In the genomic region with DNA sequence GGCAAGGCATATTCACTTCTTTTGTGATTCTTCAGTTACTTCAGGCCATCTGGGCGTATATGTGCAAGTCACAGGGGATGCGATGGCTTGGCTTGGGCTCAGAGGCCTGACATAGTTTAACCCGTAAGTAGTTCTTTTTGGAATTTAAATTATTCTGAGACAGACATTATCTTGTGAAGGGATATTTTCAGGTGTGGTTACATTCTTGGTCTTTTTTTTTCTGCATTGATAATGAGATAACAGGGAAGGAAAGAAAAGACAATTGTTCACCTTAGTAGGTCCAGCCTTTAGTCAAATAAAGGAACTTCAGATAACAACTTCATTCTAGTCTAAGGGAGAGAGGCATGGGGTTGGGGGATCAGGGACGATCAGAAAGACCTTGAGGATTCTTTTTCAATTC, we compare ENCODE assay signal across 16 cellular contexts.
A peak's percentile ranks its signal among the peaks of the same experiment; 100 is the strongest.
DNase-seq lines count a peak whose midpoint lies in the region; ATAC-seq and TF ChIP-seq lines count a peak whose summit lies in the region.
"Had no signal": no experiment of that assay in that cellular context is flagged by ENCODE, and none has a peak within 500 bp of the region (broad histone marks: within the 10 kb centered on the region; RNA-seq: fewer than 3 reads in every experiment).

No MANE protein-coding gene starts in this region.

- H3K36me3 Mint-ChIP-seq in endodermal cell (ENCODE audit: low read depth), result peaks cover 32% of the 10 kb centered on the region
- H3K36me3 Mint-ChIP-seq: CD8-positive, alpha-beta memory T cell had no signal

- ATAC-seq in HG03354 (IDR thresholded peaks at IDR 0.05; ENCODE audit: poor library complexity, severe bottlenecking, unreplicated experiment) (no peak), gastrocnemius medialis (no peak)
- ATAC-seq: GM12878 had no signal

- peaks cover 49% of the 10 kb centered on the region for H3K4me1 Mint-ChIP-seq in endodermal cell
- H3K4me1 Mint-ChIP-seq: CD8-positive, alpha-beta memory T cell; IgD-negative memory B cell had no signal

- H3K9ac ChIP-seq in HUES48 (ENCODE audit: low read depth, low read length), result peak overlapping the region; percentile 78
- H3K9ac ChIP-seq in endodermal cell (ENCODE audit: extremely low read depth, low read length, poor library complexity, severe bottlenecking), result peak overlapping the region; percentile 63
- H3K9ac ChIP-seq in iPS-20b (ENCODE audit: low read depth, low read length), result peak overlapping the region; percentile 83
- H3K9ac ChIP-seq: BLaER1 had no signal

- no peak for TF ChIP-seq POLR2A in gastrocnemius medialis (IDR thresholded peaks at IDR 0.05)

- H3K27ac ChIP-seq in HUES48 (ENCODE audit: low read depth, low read length) (peak overlapping the region; percentile 93), endodermal cell (ENCODE audit: low read depth, low read length) (no peak overlapping the region), iPS-20b (ENCODE audit: low read length) (peak overlapping the region; percentile 70), WERI-Rb-1 (no peak overlapping the region), gastrocnemius medialis (no peak overlapping the region)
- H3K27ac ChIP-seq: 22Rv1, BLaER1 had no signal

- H3K36me3 ChIP-seq in HUES48 (ENCODE audit: control insufficient read depth, insufficient read depth, low read length), result peaks cover 16% of the 10 kb centered on the region
- H3K36me3 ChIP-seq in endodermal cell (ENCODE audit: control insufficient read depth, insufficient read depth, low read length), result no peaks in the 10 kb centered on the region
- H3K36me3 ChIP-seq in iPS-20b (ENCODE audit: insufficient read depth, low read depth, low read length), result peaks cover 12% of the 10 kb centered on the region
- no peaks in the 10 kb centered on the region for H3K36me3 ChIP-seq in WERI-Rb-1
- no peaks in the 10 kb centered on the region for H3K36me3 ChIP-seq in gastrocnemius medialis
- H3K36me3 ChIP-seq: BLaER1, HAP-1 had no signal

- DNase-seq in ELF-1 (ENCODE audit: low read depth, low spot score) (peak; percentile 10), endodermal cell (peak; percentile 55), WERI-Rb-1 (no peak), gastrocnemius medialis (no peak)
- DNase-seq in activated T-cell treated with anti-CD3 and anti-CD28 coated beads, Interleukin-2, amount 50 U/mL, for 48 hours, result no peak
- DNase-seq: Caco-2; CD8-positive, alpha-beta memory T cell; KG1 had no signal

- no peaks in the 10 kb centered on the region for H3K27me3 Mint-ChIP-seq in endodermal cell (ENCODE audit: insufficient read depth)
- H3K27me3 Mint-ChIP-seq: IgD-negative memory B cell had no signal

- peak overlapping the region; percentile 87 for H3K27ac Mint-ChIP-seq in endodermal cell
- H3K27ac Mint-ChIP-seq: CD8-positive, alpha-beta memory T cell; IgD-negative memory B cell had no signal

- in situ Hi-C loops in gastrocnemius medialis (cut with MboI; ENCODE audit: low sequenced_read_pairs in 4 of 4), result no loop called here

- intact Hi-C loops in gastrocnemius medialis (cut with DNase I; ENCODE audit: low total_unique reads), result no loop called here

- H3K4me1 ChIP-seq in HUES48 (ENCODE audit: control insufficient read depth, insufficient read depth, low read length) (peaks cover 37% of the 10 kb centered on the region), endodermal cell (ENCODE audit: control insufficient read depth, insufficient read depth, low read length) (no peaks in the 10 kb centered on the region), iPS-20b (ENCODE audit: insufficient read depth, low read length) (peaks cover 8% of the 10 kb centered on the region), gastrocnemius medialis (no peaks in the 10 kb centered on the region)
- H3K4me1 ChIP-seq: BLaER1 had no signal

- peak overlapping the region; percentile 76 for H3K4me3 Mint-ChIP-seq in endodermal cell
- H3K4me3 Mint-ChIP-seq: CD8-positive, alpha-beta memory T cell; IgD-negative memory B cell had no signal

- H3K4me3 ChIP-seq in HUES48 (ENCODE audit: low read depth, low read length) (peak overlapping the region; percentile 67), endodermal cell (ENCODE audit: low read length) (peak overlapping the region; percentile 82), iPS-20b (ENCODE audit: low read length) (peak overlapping the region; percentile 79), WERI-Rb-1 (ENCODE audit: low read depth, low read length) (no peak overlapping the region), gastrocnemius medialis (no peak overlapping the region)
- H3K4me3 ChIP-seq: BLaER1, GM12878, HAP-1 had no signal

- H3K9me3 Mint-ChIP-seq in endodermal cell, result peaks cover 14% of the 10 kb centered on the region
- H3K9me3 Mint-ChIP-seq: CD8-positive, alpha-beta memory T cell had no signal

- 7 to 17% methylated on average over 1 to 4 of the region's 4 CpGs for WGBS in endodermal cell (ENCODE audit: insufficient coverage in 1 of 2, insufficient read length in 1 of 2), 2 experiments

- no peaks in the 10 kb centered on the region for H3K27me3 ChIP-seq in HUES48 (ENCODE audit: control insufficient read depth, insufficient read depth, low read length)
- no peaks in the 10 kb centered on the region for H3K27me3 ChIP-seq in endodermal cell (ENCODE audit: control insufficient read depth, insufficient read depth, low read length, poor library complexity, severe bottlenecking)
- no peaks in the 10 kb centered on the region for H3K27me3 ChIP-seq in iPS-20b (ENCODE audit: insufficient read depth, low read length)
- peaks cover 20% of the 10 kb centered on the region for H3K27me3 ChIP-seq in WERI-Rb-1 (ENCODE audit: insufficient read depth, low read depth, severe bottlenecking)
- no peaks in the 10 kb centered on the region for H3K27me3 ChIP-seq in gastrocnemius medialis

- H3K9me3 ChIP-seq in HUES48 (ENCODE audit: control insufficient read depth, insufficient read depth, low read length) (no peaks in the 10 kb centered on the region), endodermal cell (ENCODE audit: control insufficient read depth, low read length) (no peaks in the 10 kb centered on the region), iPS-20b (ENCODE audit: insufficient read depth, low read depth, low read length) (no peaks in the 10 kb centered on the region), WERI-Rb-1 (ENCODE audit: severe bottlenecking) (no peaks in the 10 kb centered on the region), gastrocnemius medialis (no peaks in the 10 kb centered on the region)
- H3K9me3 ChIP-seq: BLaER1, Caco-2, HAP-1 had no signal

- TF ChIP-seq CTCF in endodermal cell (conservative IDR thresholded peaks at IDR 0.05) (no peak), WERI-Rb-1 (IDR thresholded peaks at IDR 0.05; ENCODE audit: low read depth, low read length) (no peak), gastrocnemius medialis (IDR thresholded peaks at IDR 0.05 in 4 of 5, conservative IDR thresholded peaks at IDR 0.05 in 1 of 5) (no peak)

Comparison
In these comparisons a context has a peak if more than half of its experiments do, and no peak if none do; other contexts are left out.
1. DNase-seq: peak in ELF-1 (single experiment) and endodermal cell (single experiment); none in activated T-cell treated with anti-CD3 and anti-CD28 coated beads, Interleukin-2, amount 50 U/mL, for 48 hours (0 of 2), WERI-Rb-1 (single experiment) and gastrocnemius medialis (0 of 2).
2. H3K27ac ChIP-seq: peak in HUES48 (single experiment) and iPS-20b (single experiment); none in endodermal cell (single experiment), WERI-Rb-1 (single experiment) and gastrocnemius medialis (0 of 4).
3. H3K4me3 ChIP-seq: peak in HUES48 (single experiment), endodermal cell (single experiment) and iPS-20b (single experiment); none in WERI-Rb-1 (single experiment) and gastrocnemius medialis (0 of 4).
4. Peak in every context shown above with its lines, with median percentiles within 50 percentile points of each other: H3K9ac ChIP-seq.